In the genomic region with DNA sequence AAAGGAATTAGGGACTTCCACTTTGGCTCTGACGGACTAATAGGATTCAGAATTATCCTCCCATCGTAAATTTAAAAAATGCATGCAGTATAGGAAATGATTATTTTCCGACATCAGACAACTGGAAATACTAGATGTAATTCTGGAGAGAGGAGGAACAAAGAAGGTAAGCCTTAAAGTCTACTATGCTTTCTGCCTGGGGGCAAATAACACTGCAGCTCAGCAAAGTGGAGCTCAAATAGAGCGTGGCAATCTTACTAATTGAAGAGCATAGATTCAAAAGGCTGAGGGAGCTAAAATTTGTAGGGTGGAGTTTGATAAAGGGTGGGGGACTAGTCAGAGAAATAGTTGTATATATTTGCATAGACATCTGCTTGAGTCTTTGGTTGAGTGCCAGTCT, we compare ENCODE assay signal across 13 cellular contexts. TPM values are rescaled to one million over a fixed set of nuclear protein-coding genes. Genes with fewer than 3 reads are reported as not detected.
A peak's percentile ranks its signal among the peaks of the same experiment; 100 is the strongest.
DNase-seq lines count a peak whose midpoint lies in the region; ATAC-seq lines count a peak whose summit lies in the region.
"Had no signal": no experiment of that assay in that cellular context is flagged by ENCODE, and none has a peak within 500 bp of the region (broad histone marks: within the 10 kb centered on the region; RNA-seq: fewer than 3 reads in every experiment).

No MANE protein-coding gene starts in this region.

- peak; percentile 63 for DNase-seq in NCI-H1436 (lab: John Stamatoyannopoulos, UW)
- no peak for DNase-seq in NCI-H1436 treated with DMSO at 0.1 percent for 48 hours (lab: John Stamatoyannopoulos, UW)
- DNase-seq in NCI-H69 (lab: John Stamatoyannopoulos, UW), result peak; percentile 58
- DNase-seq in stimulated activated CD4-positive, alpha-beta T cell treated with anti-CD3 and anti-CD28 coated beads, Interleukin-1b, Interleukin-23, amount 100 ng/mL, for 48 hours, result no peak
- DNase-seq: AML-193; Caco-2; Calu3; CD4-positive, alpha-beta T cell; CD8-positive, alpha-beta T cell; DMS79 treated with DMSO at 0.1 percent for 48 hours; GF-D8 had no signal

- peak; percentile 77 for ATAC-seq in esophagus mucosa
- ATAC-seq: A549; CD8-positive, alpha-beta T cell had no signal

RNA-seq across cellular contexts. Expression of a gene that starts 23.7 kb away (rescaled TPM):
- 22.7 TPM for total RNA-seq in esophagus mucosa

Comparison
In these comparisons a context has a peak if more than half of its experiments do, and no peak if none do; other contexts are left out.
1. DNase-seq: peak in NCI-H1436 (single experiment) and NCI-H69 (single experiment); none in NCI-H1436 treated with DMSO at 0.1 percent for 48 hours (single experiment) and stimulated activated CD4-positive, alpha-beta T cell treated with anti-CD3 and anti-CD28 coated beads, Interleukin-1b, Interleukin-23, amount 100 ng/mL, for 48 hours (single experiment).